In the genomic region with DNA sequence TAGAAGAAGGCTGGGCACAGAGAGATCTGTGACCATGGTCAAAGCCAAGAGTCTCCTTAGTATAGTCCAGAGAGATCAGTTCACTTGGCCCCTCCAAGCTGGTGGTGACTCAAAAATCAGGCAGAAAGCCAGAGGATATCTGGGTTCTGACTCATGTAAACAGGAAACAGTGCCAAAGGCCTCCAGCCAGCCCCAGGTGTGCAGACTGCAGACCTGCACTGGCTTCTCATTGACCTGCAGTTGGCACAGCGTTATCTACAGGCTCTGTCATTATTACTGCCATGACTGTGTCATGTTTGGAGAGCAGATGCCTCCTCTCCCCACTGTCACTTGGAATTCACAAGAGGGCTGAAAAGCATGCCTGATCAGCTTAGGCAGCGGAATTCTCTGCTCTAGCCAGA, we compare ENCODE assay signal across 1 cellular context.
TF ChIP-seq lines count a peak whose summit lies in the region.

No MANE protein-coding gene starts in this region.

TF ChIP-seq in HepG2, 621 proteins besides CTCF, POLR2A, EP300 and RAD21 (continued from another document):
- TF ChIP-seq, protein P1, sequence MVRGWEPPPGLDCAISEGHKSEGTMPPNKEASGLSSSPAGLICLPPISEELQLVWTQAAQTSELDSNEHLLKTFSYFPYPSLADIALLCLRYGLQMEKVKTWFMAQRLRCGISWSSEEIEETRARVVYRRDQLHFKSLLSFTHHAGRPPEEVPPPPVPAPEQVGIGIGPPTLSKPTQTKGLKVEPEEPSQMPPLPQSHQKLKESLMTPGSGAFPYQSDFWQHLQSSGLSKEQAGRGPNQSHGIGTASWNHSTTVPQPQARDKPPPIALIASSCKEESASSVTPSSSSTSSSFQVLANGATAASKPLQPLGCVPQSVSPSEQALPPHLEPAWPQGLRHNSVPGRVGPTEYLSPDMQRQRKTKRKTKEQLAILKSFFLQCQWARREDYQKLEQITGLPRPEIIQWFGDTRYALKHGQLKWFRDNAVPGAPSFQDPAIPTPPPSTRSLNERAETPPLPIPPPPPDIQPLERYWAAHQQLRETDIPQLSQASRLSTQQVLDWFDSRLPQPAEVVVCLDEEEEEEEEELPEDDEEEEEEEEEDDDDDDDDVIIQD (CRISPR knock-in tag; IDR thresholded peaks at IDR 0.05; ENCODE audit: low read depth), result no peak
- TF ChIP-seq NR2F1 (CRISPR knock-in tag; IDR thresholded peaks at IDR 0.05) (0 out of 4 replicates have a peak, but pooled peaks of 1 of the 2 experiments have one; percentile 9), ZNF329 (CRISPR knock-in tag; IDR thresholded peaks at IDR 0.05; ENCODE audit: low read depth) (no peak), RXRB (CRISPR knock-in tag; IDR thresholded peaks at IDR 0.05; ENCODE audit: borderline replicate concordance) (peak; percentile 41; the same call in 1 of the 2 replicates), TP53 (CRISPR knock-in tag; conservative IDR thresholded peaks at IDR 0.05) (no peak), ZSCAN22 (CRISPR knock-in tag; IDR thresholded peaks at IDR 0.05) (no peak), ZFP36 (IDR thresholded peaks at IDR 0.05; ENCODE audit: borderline replicate concordance, low read depth, low read length, partially characterized antibody) (no peak), FIP1L1 (IDR thresholded peaks at IDR 0.05; ENCODE audit: borderline replicate concordance, insufficient read depth, low read depth, low read length) (no peak), RXRA (CRISPR knock-in tag; IDR thresholded peaks at IDR 0.05) (no peak; the same call in 1 of the 2 replicates), PPARG (CRISPR knock-in tag; conservative IDR thresholded peaks at IDR 0.05) (0 out of 2 replicates have a peak, but pooled peaks have one; percentile 22), KDM2A (CRISPR knock-in tag; IDR thresholded peaks at IDR 0.05; ENCODE audit: borderline replicate concordance, low read depth) (no peak), EED (CRISPR knock-in tag; IDR thresholded peaks at IDR 0.05) (no peak), NFIC (IDR thresholded peaks at IDR 0.05; ENCODE audit: low read length) (peak; percentile 45; the same call in 1 of the 2 replicates), XRCC5 (optimal IDR thresholded peaks at IDR 0.05; ENCODE audit: low read length) (peak; percentile 34), ZNF562 (CRISPR knock-in tag; IDR thresholded peaks at IDR 0.05; ENCODE audit: borderline replicate concordance) (no peak), SETDB1 (CRISPR knock-in tag; IDR thresholded peaks at IDR 0.05; ENCODE audit: borderline replicate concordance) (no peak), ZNF619 (CRISPR knock-in tag; IDR thresholded peaks at IDR 0.05) (no peak), KAT7 (CRISPR knock-in tag; IDR thresholded peaks at IDR 0.05; ENCODE audit: borderline replicate concordance) (no peak), RARA (CRISPR knock-in tag; IDR thresholded peaks at IDR 0.05) (peak; percentile 74), DMAP1 (CRISPR knock-in tag; IDR thresholded peaks at IDR 0.05) (no peak), FOXA3 (CRISPR knock-in tag; IDR thresholded peaks at IDR 0.05) (peak; percentile 29; the same call in 1 of the 2 replicates), ELF3 (CRISPR knock-in tag; IDR thresholded peaks at IDR 0.05) (0 out of 2 replicates have a peak, but pooled peaks have one; percentile 37), CCDC6 (CRISPR knock-in tag; IDR thresholded peaks at IDR 0.05) (no peak), PHF8 (CRISPR knock-in tag; IDR thresholded peaks at IDR 0.05) (no peak), ZMAT3 (CRISPR knock-in tag; conservative IDR thresholded peaks at IDR 0.05) (no peak), XBP1 (CRISPR knock-in tag; IDR thresholded peaks at IDR 0.05) (no peak), ARHGAP35 (CRISPR knock-in tag; IDR thresholded peaks at IDR 0.05; ENCODE audit: borderline replicate concordance) (no peak), ETV5 (CRISPR knock-in tag; IDR thresholded peaks at IDR 0.05; ENCODE audit: borderline replicate concordance) (peak; percentile 71; the same call in 1 of the 2 replicates), PITX1 (CRISPR knock-in tag; IDR thresholded peaks at IDR 0.05) (no peak), TEAD3 (CRISPR knock-in tag; optimal IDR thresholded peaks at IDR 0.05; ENCODE audit: borderline replicate concordance) (peak; percentile 36), SAP130 (CRISPR knock-in tag; IDR thresholded peaks at IDR 0.05; ENCODE audit: low read depth) (0 out of 2 replicates have a peak, but pooled peaks have one; percentile 21), ZSCAN25 (CRISPR knock-in tag; IDR thresholded peaks at IDR 0.05) (no peak), GFI1 (CRISPR knock-in tag; IDR thresholded peaks at IDR 0.05; ENCODE audit: borderline replicate concordance) (no peak), THYN1 (CRISPR knock-in tag; IDR thresholded peaks at IDR 0.05; ENCODE audit: borderline replicate concordance, low read depth) (no peak), ZMYM2 (CRISPR knock-in tag; IDR thresholded peaks at IDR 0.05) (no peak), ZSCAN31 (CRISPR knock-in tag; IDR thresholded peaks at IDR 0.05; ENCODE audit: low read depth) (no peak), FOXP1 (IDR thresholded peaks at IDR 0.05) (no peak), FOXP1 (CRISPR knock-in tag; IDR thresholded peaks at IDR 0.05) (peak; percentile 67), SMARCC2 (IDR thresholded peaks at IDR 0.05) (no peak), ZNF274 (CRISPR knock-in tag; IDR thresholded peaks at IDR 0.05) (no peak), ZNF230 (CRISPR knock-in tag; IDR thresholded peaks at IDR 0.05) (no peak), MIER3 (CRISPR knock-in tag; IDR thresholded peaks at IDR 0.05; ENCODE audit: borderline replicate concordance) (no peak), RELA (CRISPR knock-in tag; IDR thresholded peaks at IDR 0.05) (no peak), RBFOX2 (IDR thresholded peaks at IDR 0.05; ENCODE audit: low read depth, low read length) (no peak)
- TF ChIP-seq, protein P2, sequence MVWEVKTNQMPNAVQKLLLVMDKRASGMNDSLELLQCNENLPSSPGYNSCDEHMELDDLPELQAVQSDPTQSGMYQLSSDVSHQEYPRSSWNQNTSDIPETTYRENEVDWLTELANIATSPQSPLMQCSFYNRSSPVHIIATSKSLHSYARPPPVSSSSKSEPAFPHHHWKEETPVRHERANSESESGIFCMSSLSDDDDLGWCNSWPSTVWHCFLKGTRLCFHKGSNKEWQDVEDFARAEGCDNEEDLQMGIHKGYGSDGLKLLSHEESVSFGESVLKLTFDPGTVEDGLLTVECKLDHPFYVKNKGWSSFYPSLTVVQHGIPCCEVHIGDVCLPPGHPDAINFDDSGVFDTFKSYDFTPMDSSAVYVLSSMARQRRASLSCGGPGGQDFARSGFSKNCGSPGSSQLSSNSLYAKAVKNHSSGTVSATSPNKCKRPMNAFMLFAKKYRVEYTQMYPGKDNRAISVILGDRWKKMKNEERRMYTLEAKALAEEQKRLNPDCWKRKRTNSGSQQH (CRISPR knock-in tag; IDR thresholded peaks at IDR 0.05; ENCODE audit: low read depth), result no peak
- TF ChIP-seq, protein P3, sequence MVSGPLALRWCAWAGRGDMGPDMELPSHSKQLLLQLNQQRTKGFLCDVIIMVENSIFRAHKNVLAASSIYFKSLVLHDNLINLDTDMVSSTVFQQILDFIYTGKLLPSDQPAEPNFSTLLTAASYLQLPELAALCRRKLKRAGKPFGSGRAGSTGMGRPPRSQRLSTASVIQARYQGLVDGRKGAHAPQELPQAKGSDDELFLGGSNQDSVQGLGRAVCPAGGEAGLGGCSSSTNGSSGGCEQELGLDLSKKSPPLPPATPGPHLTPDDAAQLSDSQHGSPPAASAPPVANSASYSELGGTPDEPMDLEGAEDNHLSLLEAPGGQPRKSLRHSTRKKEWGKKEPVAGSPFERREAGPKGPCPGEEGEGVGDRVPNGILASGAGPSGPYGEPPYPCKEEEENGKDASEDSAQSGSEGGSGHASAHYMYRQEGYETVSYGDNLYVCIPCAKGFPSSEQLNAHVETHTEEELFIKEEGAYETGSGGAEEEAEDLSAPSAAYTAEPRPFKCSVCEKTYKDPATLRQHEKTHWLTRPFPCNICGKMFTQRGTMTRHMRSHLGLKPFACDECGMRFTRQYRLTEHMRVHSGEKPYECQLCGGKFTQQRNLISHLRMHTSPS (CRISPR knock-in tag; IDR thresholded peaks at IDR 0.05; ENCODE audit: low read depth), result peak; percentile 36
- TF ChIP-seq, protein P4, sequence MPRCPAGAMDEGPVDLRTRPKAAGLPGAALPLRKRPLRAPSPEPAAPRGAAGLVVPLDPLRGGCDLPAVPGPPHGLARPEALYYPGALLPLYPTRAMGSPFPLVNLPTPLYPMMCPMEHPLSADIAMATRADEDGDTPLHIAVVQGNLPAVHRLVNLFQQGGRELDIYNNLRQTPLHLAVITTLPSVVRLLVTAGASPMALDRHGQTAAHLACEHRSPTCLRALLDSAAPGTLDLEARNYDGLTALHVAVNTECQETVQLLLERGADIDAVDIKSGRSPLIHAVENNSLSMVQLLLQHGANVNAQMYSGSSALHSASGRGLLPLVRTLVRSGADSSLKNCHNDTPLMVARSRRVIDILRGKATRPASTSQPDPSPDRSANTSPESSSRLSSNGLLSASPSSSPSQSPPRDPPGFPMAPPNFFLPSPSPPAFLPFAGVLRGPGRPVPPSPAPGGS (CRISPR knock-in tag; IDR thresholded peaks at IDR 0.05), result no peak
- TF ChIP-seq, protein P5, sequence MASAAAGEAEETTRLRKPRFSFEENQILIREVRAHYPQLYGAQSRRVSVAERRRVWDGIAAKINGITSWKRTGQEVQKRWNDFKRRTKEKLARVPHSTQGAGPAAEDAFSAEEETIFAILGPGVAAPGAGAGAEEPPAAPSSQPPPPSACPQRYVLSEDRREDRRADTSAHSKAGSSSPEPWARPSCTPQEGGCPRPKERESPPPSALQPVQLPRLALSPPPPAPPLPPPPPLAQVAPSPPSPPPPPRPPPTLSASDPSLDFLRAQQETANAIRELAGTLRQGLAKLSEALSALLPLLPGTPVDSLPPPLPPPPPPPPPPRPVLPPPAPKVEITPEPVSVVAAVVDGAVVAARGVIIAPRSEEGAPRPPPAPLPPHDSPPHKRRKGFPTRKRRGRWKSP (CRISPR knock-in tag; IDR thresholded peaks at IDR 0.05), result no peak
- TF ChIP-seq, protein P6, sequence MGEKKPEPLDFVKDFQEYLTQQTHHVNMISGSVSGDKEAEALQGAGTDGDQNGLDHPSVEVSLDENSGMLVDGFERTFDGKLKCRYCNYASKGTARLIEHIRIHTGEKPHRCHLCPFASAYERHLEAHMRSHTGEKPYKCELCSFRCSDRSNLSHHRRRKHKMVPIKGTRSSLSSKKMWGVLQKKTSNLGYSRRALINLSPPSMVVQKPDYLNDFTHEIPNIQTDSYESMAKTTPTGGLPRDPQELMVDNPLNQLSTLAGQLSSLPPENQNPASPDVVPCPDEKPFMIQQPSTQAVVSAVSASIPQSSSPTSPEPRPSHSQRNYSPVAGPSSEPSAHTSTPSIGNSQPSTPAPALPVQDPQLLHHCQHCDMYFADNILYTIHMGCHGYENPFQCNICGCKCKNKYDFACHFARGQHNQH (CRISPR knock-in tag; IDR thresholded peaks at IDR 0.05), result no peak
- TF ChIP-seq, protein P7, sequence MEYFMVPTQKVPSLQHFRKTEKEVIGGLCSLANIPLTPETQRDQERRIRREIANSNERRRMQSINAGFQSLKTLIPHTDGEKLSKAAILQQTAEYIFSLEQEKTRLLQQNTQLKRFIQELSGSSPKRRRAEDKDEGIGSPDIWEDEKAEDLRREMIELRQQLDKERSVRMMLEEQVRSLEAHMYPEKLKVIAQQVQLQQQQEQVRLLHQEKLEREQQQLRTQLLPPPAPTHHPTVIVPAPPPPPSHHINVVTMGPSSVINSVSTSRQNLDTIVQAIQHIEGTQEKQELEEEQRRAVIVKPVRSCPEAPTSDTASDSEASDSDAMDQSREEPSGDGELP (IDR thresholded peaks at IDR 0.05; ENCODE audit: borderline replicate concordance, low read depth), result no peak
